8 cellular contexts compared by ENCODE assay signal in the genomic region with DNA sequence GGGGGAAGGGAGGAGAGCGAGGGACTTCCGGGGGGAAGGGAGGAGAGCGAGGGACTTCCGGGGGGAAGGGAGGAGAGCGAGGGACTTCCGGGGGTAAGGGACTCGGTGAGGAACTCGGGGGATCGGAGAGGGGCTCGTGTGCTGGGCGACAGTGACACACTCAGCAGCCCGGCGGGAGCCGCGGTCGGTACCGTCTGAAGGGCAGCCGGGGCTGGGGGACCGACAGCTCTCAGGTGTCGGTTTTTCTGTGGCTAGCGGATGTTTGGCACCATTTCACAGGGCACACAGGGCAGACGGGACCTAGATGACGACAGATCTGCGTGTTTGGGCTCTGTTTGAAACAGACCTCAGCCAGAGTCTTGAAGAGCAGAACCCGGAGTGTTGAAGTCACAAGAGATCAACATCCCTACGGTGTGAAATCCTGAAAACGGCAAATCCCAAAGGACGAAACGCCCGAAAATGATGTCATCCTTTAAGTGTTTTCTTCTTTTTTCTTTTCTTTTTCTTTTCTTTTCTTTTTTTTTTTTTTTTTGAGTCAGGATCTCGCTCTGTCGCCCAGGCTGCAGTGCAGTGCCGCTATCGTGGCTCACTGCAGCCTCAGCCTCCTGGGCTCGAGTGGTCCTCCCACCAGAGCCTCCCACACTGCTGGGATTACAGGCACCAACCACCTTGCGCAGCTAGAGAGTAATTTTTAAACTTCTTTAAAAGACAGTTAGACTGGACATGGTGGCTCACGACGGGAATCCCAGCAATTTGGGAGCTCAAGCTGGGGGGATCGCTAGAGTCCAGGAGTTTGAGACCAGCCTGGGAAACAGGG. TPM values are rescaled to one million over a fixed set of nuclear protein-coding genes. Genes with fewer than 3 reads are reported as not detected.
DNase-seq lines count a peak whose midpoint lies in the region; ATAC-seq and TF ChIP-seq lines count a peak whose summit lies in the region.

No MANE protein-coding gene starts in this region.

- no peak for TF ChIP-seq CTCF in omental fat pad (IDR thresholded peaks at IDR 0.05)

- H3K9me3 Mint-ChIP-seq in IgD-negative memory B cell, result no peaks in the 10 kb centered on the region
- peaks cover 2% of the 10 kb centered on the region for H3K9me3 Mint-ChIP-seq in activated naive CD4-positive, alpha-beta T cell treated with anti-CD3 and anti-CD28 coated beads, Interleukin-2, amount 10 ng/mL, durations not matched to agents 7 days and 5 days

- ATAC-seq in GM19467 (IDR thresholded peaks at IDR 0.05; ENCODE audit: unreplicated experiment), result peak; percentile 65
- peak; percentile 70 for ATAC-seq in omental fat pad (ENCODE audit: low FRiP score)

- H3K4me1 Mint-ChIP-seq in IgD-negative memory B cell, result peaks cover 2 to 10% (median 9%) of the 10 kb centered on the region in 3 donors
- peaks cover 23% of the 10 kb centered on the region for H3K4me1 Mint-ChIP-seq in activated naive CD4-positive, alpha-beta T cell treated with anti-CD3 and anti-CD28 coated beads, Interleukin-2, amount 10 ng/mL, durations not matched to agents 7 days and 5 days

- CTCF ChIA-PET in activated naive CD4-positive, alpha-beta T cell treated with anti-CD3 and anti-CD28 coated beads, Interleukin-2, amount 10 ng/mL, durations not matched to agents 7 days and 5 days (lab: Charles Lee), result interaction anchor here (1.0 to 1.7 kb wide), 5 partner anchors 18 to 148 kb away, joined by 3 to 6 read pairs (median 4); partner anchors contain the start of gene ACSF3

- H3K27me3 Mint-ChIP-seq in IgD-negative memory B cell, result peaks cover 1% of the 10 kb centered on the region
- no peaks in the 10 kb centered on the region for H3K27me3 Mint-ChIP-seq in activated naive CD4-positive, alpha-beta T cell treated with anti-CD3 and anti-CD28 coated beads, Interleukin-2, amount 10 ng/mL, durations not matched to agents 7 days and 5 days

- DNase-seq in CMK (ENCODE audit: low read depth) (peak; percentile 82), SK-N-DZ (ENCODE audit: low spot score) (peak; percentile 88), globus pallidus (ENCODE audit: low spot score) (peak; percentile 76), omental fat pad (ENCODE audit: low spot score) (no peak)
- DNase-seq in activated naive CD4-positive, alpha-beta T cell treated with anti-CD3 and anti-CD28 coated beads, Interleukin-2, amount 10 ng/mL, durations not matched to agents 7 days and 5 days, result peak; percentile 85

- peak overlapping the region; percentile 93 to 98 (median 95) for H3K4me3 Mint-ChIP-seq in IgD-negative memory B cell
- H3K4me3 Mint-ChIP-seq in activated naive CD4-positive, alpha-beta T cell treated with anti-CD3 and anti-CD28 coated beads, Interleukin-2, amount 10 ng/mL, durations not matched to agents 7 days and 5 days, result peak overlapping the region; percentile 99

- peak overlapping the region; percentile 96 to 100 (median 98) for H3K27ac Mint-ChIP-seq in IgD-negative memory B cell
- peak overlapping the region; percentile 100 for H3K27ac Mint-ChIP-seq in activated naive CD4-positive, alpha-beta T cell treated with anti-CD3 and anti-CD28 coated beads, Interleukin-2, amount 10 ng/mL, durations not matched to agents 7 days and 5 days

- no peaks in the 10 kb centered on the region for H3K36me3 Mint-ChIP-seq in IgD-negative memory B cell
- peaks cover 1% of the 10 kb centered on the region for H3K36me3 Mint-ChIP-seq in activated naive CD4-positive, alpha-beta T cell treated with anti-CD3 and anti-CD28 coated beads, Interleukin-2, amount 10 ng/mL, durations not matched to agents 7 days and 5 days

- H3K27ac ChIP-seq in temporal lobe (ENCODE audit: low read depth, low read length), result peak overlapping the region; percentile 90

RNA-seq across cellular contexts. Expression of gene ZNF778, which starts 23.9 kb away (rescaled TPM):
- 1.3 TPM for polyA plus RNA-seq in IgD-negative memory B cell
- 6.4 and 9.0 TPM in 2 replicates for polyA plus RNA-seq in SK-N-DZ (2014; cell fraction: cytosol; rRNA removed)
- polyA plus RNA-seq in SK-N-DZ (2014; cell fraction: nucleus; rRNA removed), result 3.7 and 12.1 TPM in 2 replicates
- 10 to 100 TPM in 2 of 4 donors, 1 to 10 TPM in 2; 5.7 to 22.8 (median 13.4) TPM for total RNA-seq in omental fat pad
- total RNA-seq in temporal lobe, result 18.4 TPM

RNA-seq across cellular contexts. Expression of gene SLC22A31, which starts 41.1 kb away (rescaled TPM):
- polyA plus RNA-seq in IgD-negative memory B cell, result not detected
- not detected in 2 replicates for polyA plus RNA-seq in SK-N-DZ (2014; cell fraction: cytosol; rRNA removed)
- 0.49 and 2.2 TPM in 2 replicates for polyA plus RNA-seq in SK-N-DZ (2014; cell fraction: nucleus; rRNA removed)
- not detected for total RNA-seq in omental fat pad
- total RNA-seq in temporal lobe, result not detected
